12 cellular contexts compared by ENCODE assay signal in the genomic region with DNA sequence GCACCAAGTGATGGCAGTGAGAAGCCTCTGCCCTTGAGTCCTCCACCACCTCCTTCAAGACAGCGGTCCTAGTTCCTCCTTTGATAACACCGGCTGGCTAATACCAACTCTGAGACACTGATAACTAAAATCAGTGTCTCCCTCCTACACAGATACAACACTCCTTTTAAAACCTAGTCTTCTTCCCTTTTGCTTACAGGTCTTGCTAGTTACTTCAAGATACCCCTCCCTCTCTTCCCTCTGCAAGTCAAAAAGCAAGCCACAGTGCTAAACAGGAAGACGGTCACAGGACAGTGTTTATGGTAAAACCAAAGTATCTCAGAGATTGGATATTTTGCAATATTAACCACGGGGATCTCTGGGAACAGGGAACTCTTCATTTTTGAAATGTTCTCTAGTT. TPM values are rescaled to one million over a fixed set of nuclear protein-coding genes. Genes with fewer than 3 reads are reported as not detected.
DNase-seq lines count a peak whose midpoint lies in the region; ATAC-seq and TF ChIP-seq lines count a peak whose summit lies in the region.
"Had no signal": no experiment of that assay in that cellular context is flagged by ENCODE, and none has a peak within 500 bp of the region (broad histone marks: within the 10 kb centered on the region; RNA-seq: fewer than 3 reads in every experiment).

No MANE protein-coding gene starts in this region.

- no peak for TF ChIP-seq CTCF in HFFc6 (IDR thresholded peaks at IDR 0.05)
- TF ChIP-seq CTCF in GM13977 (IDR thresholded peaks at IDR 0.05; ENCODE audit: extremely low read depth, insufficient read depth, missing control alignments), result no peak

- ATAC-seq in GM18517 (IDR thresholded peaks at IDR 0.05; ENCODE audit: unreplicated experiment), result no peak

- H3K36me3 ChIP-seq in mucosa of rectum (ENCODE audit: control insufficient read depth in 2 of 2, insufficient read depth in 2 of 2, low read length in 2 of 2), result peaks cover 0 to 8% of the 10 kb centered on the region in 2 donors

- H3K9me3 Mint-ChIP-seq in HFFc6, result no peaks in the 10 kb centered on the region
- H3K9me3 Mint-ChIP-seq in activated naive CD8-positive, alpha-beta T cell treated with anti-CD3 and anti-CD28 coated beads for 36 hours, result no peaks in the 10 kb centered on the region

- H3K9me3 ChIP-seq in mucosa of rectum (ENCODE audit: control insufficient read depth in 2 of 2, low read length in 2 of 2), result no peaks in the 10 kb centered on the region

- H3K27me3 ChIP-seq in mucosa of rectum (ENCODE audit: control insufficient read depth in 2 of 2, insufficient read depth in 2 of 2, low read length in 2 of 2), result no peaks in the 10 kb centered on the region

- no peak overlapping the region for H3K4me3 ChIP-seq in mucosa of rectum (ENCODE audit: low read length in 2 of 2)
- H3K4me3 ChIP-seq: SK-N-MC had no signal

- peaks cover 22 to 24% of the 10 kb centered on the region in 2 donors for H3K4me1 ChIP-seq in mucosa of rectum (ENCODE audit: control insufficient read depth in 2 of 2, insufficient read depth in 2 of 2, low read length in 2 of 2)

- peaks cover 45% of the 10 kb centered on the region for H3K36me3 Mint-ChIP-seq in HFFc6 (ENCODE audit: low read depth)
- peaks cover 22% of the 10 kb centered on the region for H3K36me3 Mint-ChIP-seq in activated naive CD8-positive, alpha-beta T cell treated with anti-CD3 and anti-CD28 coated beads for 36 hours

- peaks cover 2% of the 10 kb centered on the region for H3K27me3 Mint-ChIP-seq in HFFc6 (ENCODE audit: insufficient read depth)
- H3K27me3 Mint-ChIP-seq in activated naive CD8-positive, alpha-beta T cell treated with anti-CD3 and anti-CD28 coated beads for 36 hours, result no peaks in the 10 kb centered on the region

- peak overlapping the region; percentile 5 for H3K4me3 Mint-ChIP-seq in HFFc6
- peak overlapping the region; percentile 6 for H3K4me3 Mint-ChIP-seq in activated naive CD8-positive, alpha-beta T cell treated with anti-CD3 and anti-CD28 coated beads for 36 hours

- H3K4me1 Mint-ChIP-seq in HFFc6 (ENCODE audit: low read depth), result peaks cover 72% of the 10 kb centered on the region
- peaks cover 42% of the 10 kb centered on the region for H3K4me1 Mint-ChIP-seq in activated naive CD8-positive, alpha-beta T cell treated with anti-CD3 and anti-CD28 coated beads for 36 hours

- DNase-seq in Ammon's horn (ENCODE audit: low spot score) (peak; percentile 44), HFFc6 (no peak), GM13977 (ENCODE audit: low spot score) (no peak), NCI-H1417 treated with DMSO at 0.1 percent for 48 hours (lab: John Stamatoyannopoulos, UW) (no peak)
- no peak for DNase-seq in activated naive CD8-positive, alpha-beta T cell treated with anti-CD3 and anti-CD28 coated beads for 36 hours
- no peak for DNase-seq in activated CD8-positive, alpha-beta memory T cell treated with anti-CD3 and anti-CD28 coated beads, Interleukin-2, amount 50 U/mL, for 4 hours
- DNase-seq: effector CD8-positive, alpha-beta T cell; H7; NCI-H2107 had no signal

- in situ Hi-C loops in GM13977 (cut with MboI; ENCODE audit: low pct_unique_long_range_greater_than_20kb, low sequenced_read_pairs, unreplicated experiment), result no loop called here

- peak overlapping the region; percentile 56 to 64 for H3K27ac ChIP-seq in mucosa of rectum (ENCODE audit: low read depth in 2 of 2, low read length in 2 of 2)
- H3K27ac ChIP-seq: SK-N-MC had no signal

- H3K27ac Mint-ChIP-seq in HFFc6, result peak overlapping the region; percentile 52
- peak overlapping the region; percentile 13 for H3K27ac Mint-ChIP-seq in activated naive CD8-positive, alpha-beta T cell treated with anti-CD3 and anti-CD28 coated beads for 36 hours

- H3K9ac ChIP-seq in mucosa of rectum (ENCODE audit: low read depth in 1 of 2, low read length in 2 of 2), result no peak overlapping the region

RNA-seq across cellular contexts. Expression of a gene that starts 4.6 kb away (rescaled TPM):
- 100 to 1,000 TPM; 208 to 232 (median 223) TPM for total RNA-seq in HFFc6 (2021; fragmentation: NEBNext Ultra II Directional; extraction: Animal tissue kit (Norgen Biotek cat#: 25700))
- 100 to 1,000 TPM; 116 TPM for total RNA-seq in activated naive CD8-positive, alpha-beta T cell treated with anti-CD3 and anti-CD28 coated beads for 36 hours
